ENCODE assay signal across 35 cellular contexts in the genomic region with DNA sequence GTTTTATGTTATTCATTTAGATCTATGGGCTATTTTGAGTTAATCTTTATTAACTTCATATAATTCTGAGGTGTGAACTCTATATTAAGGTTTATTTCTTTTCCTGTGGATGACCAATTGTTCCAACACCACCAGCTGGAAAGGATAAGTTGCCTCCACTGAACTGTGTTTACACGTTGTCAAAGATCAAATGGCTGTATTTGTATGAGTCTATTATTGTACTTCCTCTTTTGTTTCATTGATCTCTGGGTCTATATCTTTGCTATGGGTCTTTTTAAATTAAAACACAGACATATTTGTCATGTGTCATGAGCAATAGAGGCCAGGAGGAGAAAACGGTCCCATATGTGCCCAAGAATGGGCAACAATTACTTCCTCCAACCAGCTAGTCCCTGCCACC. TPM values are rescaled to one million over a fixed set of nuclear protein-coding genes. Genes with fewer than 3 reads are reported as not detected.
"Had no signal": no experiment of that assay in that cellular context is flagged by ENCODE, and none has a peak within 500 bp of the region (broad histone marks: within the 10 kb centered on the region; RNA-seq: fewer than 3 reads in every experiment).

No MANE protein-coding gene starts in this region.

- H3K27me3 ChIP-seq: esophagus squamous epithelium, gastrocnemius medialis, neutrophil, sigmoid colon, stomach, thyroid gland, upper lobe of right lung had no signal

- H3K4me3 ChIP-seq: esophagus squamous epithelium, gastrocnemius medialis, prostate gland, sigmoid colon, stomach, thyroid gland, upper lobe of right lung had no signal

- H3K9me3 ChIP-seq: esophagus squamous epithelium, gastrocnemius medialis, neutrophil, prostate gland, sigmoid colon, stomach, thyroid gland, upper lobe of right lung had no signal

- H3K36me3 ChIP-seq: esophagus squamous epithelium, gastrocnemius medialis, neutrophil, prostate gland, sigmoid colon, stomach, thyroid gland, upper lobe of right lung, WERI-Rb-1 had no signal

- ATAC-seq: activated CD4-positive, CD25-positive, alpha-beta regulatory T cell treated with anti-CD3 and anti-CD28 coated beads, Interleukin-2, amount 50 U/mL, for 24 hours; gastrocnemius medialis; left cardiac atrium; left ventricle myocardium superior; stimulated activated naive B cell treated with anti-CD40 and anti-IgM and Interleukin-4, amounts not matched to agents 10 μg/mL and 1 μg/mL and 100 μg/mL, for 72 hours; upper lobe of right lung had no signal

- H3K4me1 ChIP-seq: gastrocnemius medialis, sigmoid colon had no signal

- DNase-seq: activated CD4-positive, alpha-beta memory T cell treated with anti-CD3 and anti-CD28 coated beads for 36 hours; activated CD4-positive, alpha-beta T cell treated with anti-CD3 and anti-CD28 coated beads for 48 hours; activated CD8-positive, alpha-beta memory T cell treated with anti-CD3 and anti-CD28 coated beads, Interleukin-2, amount 50 U/mL, for 4 hours; activated gamma-delta T cell; activated naive CD4-positive, alpha-beta T cell treated with anti-CD3 and anti-CD28 coated beads, Interleukin-2, amount 10 ng/mL, durations not matched to agents 7 days and 5 days; activated naive CD8-positive, alpha-beta T cell treated with anti-CD3 and anti-CD28 coated beads, Interleukin-2, amount 10 ng/mL, durations not matched to agents 7 days and 5 days; activated T-cell treated with anti-CD3 and anti-CD28 coated beads, Interleukin-2, amount 50 U/mL, for 24 hours; effector CD8-positive, alpha-beta T cell; esophagus squamous epithelium; gastrocnemius medialis; glutamatergic neuron; islet precursor cell; left cardiac atrium; left ventricle myocardium superior; mammary epithelial cell; naive B cell; nephron progenitor cell; retina; sigmoid colon; small intestine; stimulated activated CD4-positive, alpha-beta T cell treated with anti-CD3 and anti-CD28 coated beads, Interleukin-4, amount 100 ng/mL, for 4 hours; stimulated activated CD8-positive, alpha-beta memory T cell treated with anti-CD3 and anti-CD28 coated beads, Interleukin-4, amount 100 ng/mL, for 48 hours; stimulated activated naive B cell treated with anti-CD40 and anti-IgM and Interleukin-4, amounts not matched to agents 10 μg/mL and 1 μg/mL and 100 μg/mL, for 72 hours; stomach; T-helper 9 cell; thyroid gland; upper lobe of right lung; WERI-Rb-1 had no signal

- H3K27ac ChIP-seq: epithelial cell of prostate, esophagus squamous epithelium, gastrocnemius medialis, neutrophil, prostate gland, sigmoid colon, stomach, thyroid gland, upper lobe of right lung, WERI-Rb-1 had no signal

RNA-seq across cellular contexts. Expression of gene MAB21L3, which starts 5.2 kb away (rescaled TPM):
- total RNA-seq: activated CD4-positive, alpha-beta memory T cell treated with anti-CD3 and anti-CD28 coated beads for 36 hours; activated CD8-positive, alpha-beta memory T cell treated with anti-CD3 and anti-CD28 coated beads for 36 hours; activated naive CD8-positive, alpha-beta T cell treated with anti-CD3 and anti-CD28 coated beads, Interleukin-2, amount 10 ng/mL, durations not matched to agents 7 days and 5 days; dermis microvascular lymphatic vessel endothelial cell; left ventricle myocardium superior; osteocyte had no signal
